Comparison of ENCODE assay signal across 7 cellular contexts in genomic region chr1:164617607-164618564, GRCh38. TPM values are rescaled to one million over a fixed set of nuclear protein-coding genes. Genes with fewer than 3 reads are reported as not detected.
DNase-seq lines count a peak whose midpoint lies in the region; TF ChIP-seq lines count a peak whose summit lies in the region.

No MANE protein-coding gene starts in this region.

- H3K27ac ChIP-seq in esophagus squamous epithelium = peak overlapping the region in 2 of 4 donors; percentile 79 to 85
- no peak overlapping the region for H3K27ac ChIP-seq in smooth muscle cell (ENCODE audit: low read depth)
- no peak overlapping the region for H3K27ac ChIP-seq in testis

- peaks cover 11% of the 10 kb centered on the region for H3K4me1 ChIP-seq in HAP-1
- peaks cover 27 to 99% (median 42%) of the 10 kb centered on the region in 3 donors for H3K4me1 ChIP-seq in esophagus squamous epithelium
- H3K4me1 ChIP-seq in smooth muscle cell (ENCODE audit: low read depth) = peaks cover 4% of the 10 kb centered on the region
- H3K4me1 ChIP-seq in testis = peaks cover 11% of the 10 kb centered on the region

- H3K27me3 Mint-ChIP-seq in activated CD4-positive, alpha-beta T cell treated with anti-CD3 and anti-CD28 coated beads, Interleukin-2, amount 10 ng/mL, durations not matched to agents 24 days and 14 days = no peaks in the 10 kb centered on the region

- H3K27ac Mint-ChIP-seq in activated CD4-positive, alpha-beta T cell treated with anti-CD3 and anti-CD28 coated beads, Interleukin-2, amount 10 ng/mL, durations not matched to agents 24 days and 14 days = no peak overlapping the region

- no peak overlapping the region for H2AFZ ChIP-seq in smooth muscle cell (ENCODE audit: low read depth)

- intact Hi-C loops in esophagus squamous epithelium (cut with DNase I) = loop anchor here (10.0 kb wide), 1 partner anchor 167 kb away; no protein-coding TSS in a partner anchor
- intact Hi-C loops in testis (cut with DNase I; ENCODE audit: low total_unique reads) = no loop called here
- intact Hi-C loops in activated CD4-positive, alpha-beta T cell treated with anti-CD3 and anti-CD28 coated beads, Interleukin-2, amount 10 ng/mL, durations not matched to agents 24 days and 14 days (cut with micrococcal nuclease) = no loop called here

- no peaks in the 10 kb centered on the region for H3K36me3 Mint-ChIP-seq in activated CD4-positive, alpha-beta T cell treated with anti-CD3 and anti-CD28 coated beads, Interleukin-2, amount 10 ng/mL, durations not matched to agents 24 days and 14 days (ENCODE audit: low read depth)

- in situ Hi-C loops in HAP-1 (cut with MboI; ENCODE audit: low sequenced_read_pairs) = loop anchor here (5.0 to 10.0 kb wide), 2 partner anchors 34 to 167 kb away; no protein-coding TSS in a partner anchor

- H3F3A ChIP-seq in smooth muscle cell (ENCODE audit: low read depth) = no peaks in the 10 kb centered on the region

- 69 to 70% methylated on average over 7 to 10 of the region's 10 CpGs for WGBS in esophagus squamous epithelium, 2 donors
- 61% methylated on average over 9 of the region's 10 CpGs for WGBS in smooth muscle cell (ENCODE audit: low lambda C conversion rate)
- WGBS in testis, 2 donors = 73 to 74% methylated on average over 9 of the region's 10 CpGs

- no peaks in the 10 kb centered on the region for H3K9me3 Mint-ChIP-seq in activated CD4-positive, alpha-beta T cell treated with anti-CD3 and anti-CD28 coated beads, Interleukin-2, amount 10 ng/mL, durations not matched to agents 24 days and 14 days

- no peak overlapping the region for H3K4me3 Mint-ChIP-seq in activated CD4-positive, alpha-beta T cell treated with anti-CD3 and anti-CD28 coated beads, Interleukin-2, amount 10 ng/mL, durations not matched to agents 24 days and 14 days

- no peaks in the 10 kb centered on the region for H3K4me1 Mint-ChIP-seq in activated CD4-positive, alpha-beta T cell treated with anti-CD3 and anti-CD28 coated beads, Interleukin-2, amount 10 ng/mL, durations not matched to agents 24 days and 14 days

- H3K9me3 ChIP-seq in HAP-1 = no peaks in the 10 kb centered on the region
- no peaks in the 10 kb centered on the region for H3K9me3 ChIP-seq in esophagus squamous epithelium
- no peaks in the 10 kb centered on the region for H3K9me3 ChIP-seq in smooth muscle cell (replicated peaks; ENCODE audit: low read depth)
- no peaks in the 10 kb centered on the region for H3K9me3 ChIP-seq in testis

- H3K79me2 ChIP-seq in smooth muscle cell (ENCODE audit: low read depth) = peaks cover 47% of the 10 kb centered on the region

- no peak overlapping the region for H3K9ac ChIP-seq in smooth muscle cell (ENCODE audit: low read depth)

- peaks cover 7% of the 10 kb centered on the region for H4K20me1 ChIP-seq in smooth muscle cell (ENCODE audit: low read depth)

- TF ChIP-seq CTCF in esophagus squamous epithelium (IDR thresholded peaks at IDR 0.05) = peak in 5 of 6 experiments; percentile 33 to 59 (median 48)
- peak; percentile 52 for TF ChIP-seq CTCF in smooth muscle cell (IDR thresholded peaks at IDR 0.05; ENCODE audit: borderline replicate concordance, insufficient read depth, poor library complexity, severe bottlenecking)
- peak in 1 of 3 experiments; percentile 33 for TF ChIP-seq CTCF in testis (IDR thresholded peaks at IDR 0.05)

- DNase-seq in HAP-1 (ENCODE audit: low spot score in 2 of 2) = peak; percentile 48 to 64
- peak; percentile 64 for DNase-seq in NCI-H748 treated with DMSO at 0.1 percent for 48 hours (lab: John Stamatoyannopoulos, UW)
- DNase-seq in esophagus squamous epithelium (lab: John Stamatoyannopoulos, UW) = no peak
- no peak for DNase-seq in smooth muscle cell (lab: John Stamatoyannopoulos, UW; ENCODE audit: unreplicated experiment)
- DNase-seq in testis = no peak
- no peak for DNase-seq in activated CD4-positive, alpha-beta T cell treated with anti-CD3 and anti-CD28 coated beads, Interleukin-2, amount 10 ng/mL, durations not matched to agents 24 days and 14 days
- no peak for DNase-seq in ureter (ENCODE audit: low spot score)

- no peaks in the 10 kb centered on the region for H3K27me3 ChIP-seq in HAP-1 (ENCODE audit: low read depth)
- H3K27me3 ChIP-seq in esophagus squamous epithelium = no peaks in the 10 kb centered on the region
- H3K27me3 ChIP-seq in smooth muscle cell (ENCODE audit: low read depth) = no peaks in the 10 kb centered on the region
- H3K27me3 ChIP-seq in testis = no peaks in the 10 kb centered on the region

- H3K4me3 ChIP-seq in HAP-1 = no peak overlapping the region
- no peak overlapping the region for H3K4me3 ChIP-seq in esophagus squamous epithelium
- no peak overlapping the region for H3K4me3 ChIP-seq in smooth muscle cell
- H3K4me3 ChIP-seq in testis = no peak overlapping the region

- no peak for TF ChIP-seq POLR2A in esophagus squamous epithelium (IDR thresholded peaks at IDR 0.05)
- TF ChIP-seq POLR2A in testis (IDR thresholded peaks at IDR 0.05) = no peak

- H3K36me3 ChIP-seq in HAP-1 (replicated peaks) (no peaks in the 10 kb centered on the region), esophagus squamous epithelium (no peaks in the 10 kb centered on the region), smooth muscle cell (ENCODE audit: low read depth) (no peaks in the 10 kb centered on the region), testis (ENCODE audit: low read depth, missing control alignments) (no peaks in the 10 kb centered on the region)

- H3K4me2 ChIP-seq in smooth muscle cell = no peak overlapping the region

RNA-seq across cellular contexts. Expression of gene PBX1, which starts 58.9 kb away (rescaled TPM):
- total RNA-seq in esophagus squamous epithelium (10 to 100 TPM; 15.2 to 48.6 (median 23.5) TPM), smooth muscle cell (53.4 and 70.8 TPM in 2 replicates), testis (10 to 100 TPM; 20.3 to 25.0 TPM), ureter (169 TPM)
- polyA plus RNA-seq in smooth muscle cell (8.1 and 16.1 TPM in 2 replicates), testis (ENCODE audit: insufficient read depth, low read depth, low replicate concordance) (20.2 TPM)
- not detected in 2 replicates for total RNA-seq in activated CD4-positive, alpha-beta T cell treated with anti-CD3 and anti-CD28 coated beads, Interleukin-2, amount 10 ng/mL, durations not matched to agents 24 days and 14 days

Comparison
In these comparisons a context has a peak if more than half of its experiments do, and no peak if none do; other contexts are left out.
1. DNase-seq: peak in HAP-1 (2 of 2) and NCI-H748 treated with DMSO at 0.1 percent for 48 hours (single experiment); none in esophagus squamous epithelium (single experiment), smooth muscle cell (single experiment), testis (single experiment), activated CD4-positive, alpha-beta T cell treated with anti-CD3 and anti-CD28 coated beads, Interleukin-2, amount 10 ng/mL, durations not matched to agents 24 days and 14 days (single experiment) and ureter (single experiment).
2. RNA of gene PBX1, which starts 58.9 kb away (total RNA-seq): 169 TPM in ureter (single experiment), 53.4 to 70.8 TPM in smooth muscle cell, 15.2 to 48.6 TPM in esophagus squamous epithelium and 20.3 to 25.0 TPM in testis; not detected in activated CD4-positive, alpha-beta T cell treated with anti-CD3 and anti-CD28 coated beads, Interleukin-2, amount 10 ng/mL, durations not matched to agents 24 days and 14 days; every median in the first group is over 10 times any median in the second.